Comparison of ENCODE assay signal across 18 cellular contexts in genomic region chr20:57651977-57652864, GRCh38. TPM values are rescaled to one million over a fixed set of nuclear protein-coding genes. Genes with fewer than 3 reads are reported as not detected.
DNase-seq lines count a peak whose midpoint lies in the region; ATAC-seq, FAIRE-seq and TF ChIP-seq lines count a peak whose summit lies in the region.
"Had no signal": no experiment of that assay in that cellular context is flagged by ENCODE, and none has a peak within 500 bp of the region (broad histone marks: within the 10 kb centered on the region; RNA-seq: fewer than 3 reads in every experiment).

No MANE protein-coding gene starts in this region.

- intact Hi-C loops in CD8-positive, alpha-beta T cell (cut with DNase I, micrococcal nuclease) = no loop called here

- POLR2A ChIA-PET in CD8-positive, alpha-beta T cell (lab: Charles Lee) = interaction anchor here (1.4 kb wide), 1 partner anchor 25 kb away, joined by 4 read pairs; no protein-coding TSS in a partner anchor

- H3K9me3 Mint-ChIP-seq in CD8-positive, alpha-beta T cell = no peaks in the 10 kb centered on the region

- no peaks in the 10 kb centered on the region for H3K27me3 Mint-ChIP-seq in CD8-positive, alpha-beta T cell (ENCODE audit: low read depth)

- H3K4me2 ChIP-seq in osteoblast (ENCODE audit: insufficient read depth, low read length) = no peak overlapping the region

- H3K27ac Mint-ChIP-seq in CD8-positive, alpha-beta T cell = no peak overlapping the region

- no peak overlapping the region for H3K27ac ChIP-seq in CD8-positive, alpha-beta T cell (ENCODE audit: low read depth, low read length)
- no peak overlapping the region for H3K27ac ChIP-seq in osteoblast (ENCODE audit: low read depth, low read length)
- H3K27ac ChIP-seq: pancreas, SK-N-MC had no signal

- CTCF ChIA-PET in CD8-positive, alpha-beta T cell (lab: Charles Lee) = interaction anchor here (0.9 to 7.5 kb wide), 9 partner anchors 9 to 558 kb away, joined by 3 to 103 read pairs (median 6); partner anchors contain the start of gene ZBP1

- H3K36me3 ChIP-seq in CD8-positive, alpha-beta T cell (ENCODE audit: insufficient read depth, low read length) = no peaks in the 10 kb centered on the region
- peaks cover 13% of the 10 kb centered on the region for H3K36me3 ChIP-seq in osteoblast (ENCODE audit: insufficient read depth, low read length)

- H3K4me3 ChIP-seq in CD8-positive, alpha-beta T cell (ENCODE audit: low read depth, low read length) = no peak overlapping the region
- no peak overlapping the region for H3K4me3 ChIP-seq in osteoblast (ENCODE audit: insufficient read depth, low read length)
- H3K4me3 ChIP-seq: pancreas, SK-N-MC had no signal

- H3K27me3 ChIP-seq in CD8-positive, alpha-beta T cell (ENCODE audit: insufficient read depth, low read length) = no peaks in the 10 kb centered on the region
- H3K27me3 ChIP-seq in osteoblast (ENCODE audit: insufficient read depth, low read length) = no peaks in the 10 kb centered on the region
- H3K27me3 ChIP-seq: BE2C, pancreas had no signal

- H4K20me1 ChIP-seq in osteoblast (ENCODE audit: insufficient read depth, low read length) = peaks cover 15% of the 10 kb centered on the region

- peak in 4 of 7 experiments; percentile 3 to 42 (median 8) for DNase-seq in CD8-positive, alpha-beta T cell
- DNase-seq in NCI-H2171 (lab: John Stamatoyannopoulos, UW) (peak; percentile 93), frontal cortex (ENCODE audit: low spot score in 2 of 2) (peak; percentile 3 to 8), osteoblast (ENCODE audit: insufficient read length, low spot score, missing footprints) (peak; percentile 54), medulla oblongata (ENCODE audit: extremely low spot score) (no peak), HuH-7.5 (ENCODE audit: low spot score) (no peak)
- DNase-seq in activated CD4-positive, alpha-beta T cell treated with anti-CD3 and anti-CD28 coated beads for 48 hours = no peak
- DNase-seq: amniotic stem cell; BE2C; GOT3; Kasumi-1; mesendoderm; NCI-H2081; stimulated activated CD4-positive, alpha-beta T cell treated with anti-CD3 and anti-CD28 coated beads, Interleukin-15, amount 100 ng/mL, for 24 hours had no signal

- ATAC-seq in CD8-positive, alpha-beta T cell = no peak
- ATAC-seq in GM19328 (IDR thresholded peaks at IDR 0.05; ENCODE audit: unreplicated experiment) = no peak
- ATAC-seq: pancreas had no signal

- FAIRE-seq in frontal cortex (lab: Jason Lieb, UNC) = no peak

- H3K4me3 Mint-ChIP-seq in CD8-positive, alpha-beta T cell = no peak overlapping the region

- peaks cover 18% of the 10 kb centered on the region for H3K4me1 ChIP-seq in CD8-positive, alpha-beta T cell (ENCODE audit: insufficient read depth, low read length)
- H3K4me1 ChIP-seq in osteoblast (ENCODE audit: insufficient read depth, low read length) = no peaks in the 10 kb centered on the region
- H3K4me1 ChIP-seq: pancreas had no signal

- H2AFZ ChIP-seq in osteoblast (ENCODE audit: low read length) = no peak overlapping the region

- no peaks in the 10 kb centered on the region for H3K79me2 ChIP-seq in osteoblast (ENCODE audit: insufficient read depth, low read length)

- H3K36me3 Mint-ChIP-seq in CD8-positive, alpha-beta T cell = no peaks in the 10 kb centered on the region

- no peaks in the 10 kb centered on the region for H3K9me3 ChIP-seq in CD8-positive, alpha-beta T cell (ENCODE audit: low read length)
- H3K9me3 ChIP-seq in osteoblast (ENCODE audit: low read depth, low read length) = no peaks in the 10 kb centered on the region
- H3K9me3 ChIP-seq: BE2C, pancreas had no signal

- peaks cover 17% of the 10 kb centered on the region for H3K4me1 Mint-ChIP-seq in CD8-positive, alpha-beta T cell (ENCODE audit: low read depth)

- no peak for TF ChIP-seq CTCF in CD8-positive, alpha-beta T cell (IDR thresholded peaks at IDR 0.05)
- no peak for TF ChIP-seq CTCF in osteoblast (IDR thresholded peaks at IDR 0.05; ENCODE audit: extremely low read depth, low read depth, low read length)

RNA-seq across cellular contexts. Expression of gene ZBP1, which starts 32.0 kb away (rescaled TPM):
- 10 to 100 TPM; 21.1 to 28.3 TPM for total RNA-seq in CD8-positive, alpha-beta T cell
- total RNA-seq in frontal cortex (not detected), osteoblast (not detected in 2 replicates)
- total RNA-seq: urinary bladder had no signal

RNA-seq across cellular contexts. Expression of gene PMEPA1, which starts 57.6 kb away (rescaled TPM):
- total RNA-seq in CD8-positive, alpha-beta T cell = 10 to 100 TPM; 22.2 to 22.4 TPM
- total RNA-seq in frontal cortex (6.1 TPM), osteoblast (20.3 and 23.5 TPM in 2 replicates)

Comparison
In these comparisons a context has a peak if more than half of its experiments do, and no peak if none do; other contexts are left out.
1. DNase-seq: peak in CD8-positive, alpha-beta T cell (4 of 7), NCI-H2171 (single experiment), frontal cortex (2 of 2) and osteoblast (single experiment); none in medulla oblongata (single experiment), HuH-7.5 (single experiment) and activated CD4-positive, alpha-beta T cell treated with anti-CD3 and anti-CD28 coated beads for 48 hours (single experiment).
2. RNA of gene ZBP1, which starts 32.0 kb away (total RNA-seq): 21.1 to 28.3 TPM in CD8-positive, alpha-beta T cell; not detected in frontal cortex (single experiment) and not detected in osteoblast; every median in the first group is over 10 times any median in the second.